In the genomic region with DNA sequence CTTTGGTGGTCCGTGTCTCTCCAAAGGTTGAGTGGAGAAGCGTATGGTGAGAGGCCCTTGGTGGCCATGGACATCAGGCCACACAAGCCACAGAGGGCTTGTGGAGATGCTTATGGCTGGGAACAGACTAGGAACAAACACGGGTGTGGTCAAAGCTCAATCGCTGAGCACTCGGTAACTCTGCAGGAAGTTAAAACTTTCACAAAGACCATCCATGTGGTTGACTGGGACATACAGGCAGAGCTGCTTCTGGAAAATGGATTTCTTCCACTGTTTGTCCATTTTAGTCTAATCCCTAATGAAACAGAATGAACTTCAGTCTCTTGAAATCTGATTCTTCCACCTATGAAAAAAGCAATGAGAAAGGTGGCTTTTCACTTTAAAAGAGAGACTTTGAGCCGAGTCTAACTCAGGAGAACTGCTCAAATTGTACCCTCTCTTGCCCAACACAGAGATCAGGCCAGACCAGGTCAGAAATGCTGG, we compare ENCODE assay signal across 31 cellular contexts. TPM values are rescaled to one million over a fixed set of nuclear protein-coding genes. Genes with fewer than 3 reads are reported as not detected.
"Had no signal": no experiment of that assay in that cellular context is flagged by ENCODE, and none has a peak within 500 bp of the region (broad histone marks: within the 10 kb centered on the region; RNA-seq: fewer than 3 reads in every experiment).

No MANE protein-coding gene starts in this region.

- H3K4me3 ChIP-seq: coronary artery, dorsolateral prefrontal cortex, gastrocnemius medialis had no signal

- ATAC-seq: activated CD4-positive, CD25-positive, alpha-beta regulatory T cell treated with anti-CD3 and anti-CD28 coated beads, Interleukin-2, amount 50 U/mL, for 24 hours; activated CD8-positive, alpha-beta T cell treated with anti-CD3 and anti-CD28 coated beads for 36 hours; activated naive CD4-positive, alpha-beta T cell treated with anti-CD3 and anti-CD28 coated beads, Interleukin-2, amount 50 U/mL, for 72 hours; esophagus mucosa; foreskin keratinocyte; gastrocnemius medialis; T-cell had no signal

- H3K27ac ChIP-seq: brain microvascular endothelial cell, coronary artery, dorsolateral prefrontal cortex, foreskin keratinocyte, gastrocnemius medialis, WERI-Rb-1 had no signal

- H3K27me3 ChIP-seq: brain microvascular endothelial cell, dorsolateral prefrontal cortex, foreskin keratinocyte, gastrocnemius medialis had no signal

- H3K4me1 Mint-ChIP-seq: activated naive CD8-positive, alpha-beta T cell treated with anti-CD3 and anti-CD28 coated beads, Interleukin-2, amount 10 ng/mL, durations not matched to agents 7 days and 5 days; central memory CD8-positive, alpha-beta T cell; endodermal cell had no signal

- H3K27ac Mint-ChIP-seq: activated B cell treated with CpG ODN at 0.5 μM for 24 hours; activated CD8-positive, alpha-beta T cell treated with anti-CD3 and anti-CD28 coated beads for 36 hours; activated naive CD4-positive, alpha-beta T cell treated with anti-CD3 and anti-CD28 coated beads, Interleukin-2, amount 50 U/mL, for 72 hours; activated naive CD8-positive, alpha-beta T cell treated with anti-CD3 and anti-CD28 coated beads, Interleukin-2, amount 10 ng/mL, durations not matched to agents 7 days and 5 days; dendritic cell treated with granulocyte-macrophage colony-stimulating factor and Interleukin-4, amounts not matched to agents 40 ng/mL and 50 ng/mL, for 4 days; endodermal cell; T-cell; T-helper 1 cell treated with Interleukin-12 subunit alpha and Interleukin-12 subunit beta and Interleukin-4 antibody, amounts not matched to agents 30 μg/mL and 1 μg/mL, for 36 hours; T-helper 2 cell treated with Interferon-gamma antibody and Interleukin-4, amounts not matched to agents 5 μg/mL and 100 μg/mL, for 36 hours had no signal

- H3K9me3 Mint-ChIP-seq: activated B cell treated with CpG ODN at 0.5 μM for 24 hours; activated naive CD4-positive, alpha-beta T cell treated with anti-CD3 and anti-CD28 coated beads, Interleukin-2, amount 10 ng/mL, durations not matched to agents 7 days and 5 days; activated naive CD4-positive, alpha-beta T cell treated with anti-CD3 and anti-CD28 coated beads, Interleukin-2, amount 50 U/mL, for 72 hours; activated naive CD8-positive, alpha-beta T cell treated with anti-CD3 and anti-CD28 coated beads, Interleukin-2, amount 10 ng/mL, durations not matched to agents 7 days and 5 days; central memory CD8-positive, alpha-beta T cell; dendritic cell treated with granulocyte-macrophage colony-stimulating factor and Interleukin-4, amounts not matched to agents 40 ng/mL and 50 ng/mL, for 4 days; T-cell; T-helper 1 cell treated with Interleukin-12 subunit alpha and Interleukin-12 subunit beta and Interleukin-4 antibody, amounts not matched to agents 30 μg/mL and 1 μg/mL, for 36 hours; T-helper 2 cell treated with Interferon-gamma antibody and Interleukin-4, amounts not matched to agents 5 μg/mL and 100 μg/mL, for 36 hours had no signal

- DNase-seq: activated B cell treated with CpG ODN at 0.5 μM for 24 hours; activated CD4-positive, alpha-beta T cell treated with anti-CD3 and anti-CD28 coated beads for 48 hours; activated CD4-positive, alpha-beta T cell treated with anti-CD3 and anti-CD28 coated beads, Interleukin-2, amount 50 U/mL, for 1 hour; activated CD4-positive, alpha-beta T cell treated with anti-CD3 and anti-CD28 coated beads, Interleukin-2, amount 50 U/mL, for 48 hours; activated CD8-positive, alpha-beta memory T cell treated with anti-CD3 and anti-CD28 coated beads for 24 hours; activated CD8-positive, alpha-beta T cell treated with anti-CD3 and anti-CD28 coated beads for 36 hours; activated gamma-delta T cell; activated naive CD4-positive, alpha-beta T cell; activated naive CD4-positive, alpha-beta T cell treated with anti-CD3 and anti-CD28 coated beads, Interleukin-2, amount 10 ng/mL, durations not matched to agents 7 days and 5 days; activated naive CD8-positive, alpha-beta T cell treated with anti-CD3 and anti-CD28 coated beads, Interleukin-2, amount 10 ng/mL, durations not matched to agents 7 days and 5 days; activated T-cell treated with anti-CD3 and anti-CD28 coated beads, Interleukin-2, amount 50 U/mL, for 48 hours; brain microvascular endothelial cell; dorsolateral prefrontal cortex; effector memory CD4-positive, alpha-beta T cell; endodermal cell; foreskin keratinocyte; gastrocnemius medialis; glutamatergic neuron; SW 1271; T-cell; T1000; WERI-Rb-1 had no signal

- H3K9me3 ChIP-seq: gastrocnemius medialis had no signal

- H3K4me3 Mint-ChIP-seq: activated B cell treated with CpG ODN at 0.5 μM for 24 hours; activated CD8-positive, alpha-beta T cell treated with anti-CD3 and anti-CD28 coated beads for 36 hours; activated naive CD4-positive, alpha-beta T cell treated with anti-CD3 and anti-CD28 coated beads, Interleukin-2, amount 10 ng/mL, durations not matched to agents 7 days and 5 days; activated naive CD8-positive, alpha-beta T cell treated with anti-CD3 and anti-CD28 coated beads, Interleukin-2, amount 10 ng/mL, durations not matched to agents 7 days and 5 days; central memory CD8-positive, alpha-beta T cell; dendritic cell treated with granulocyte-macrophage colony-stimulating factor and Interleukin-4, amounts not matched to agents 40 ng/mL and 50 ng/mL, for 4 days; endodermal cell; T-cell; T-helper 1 cell treated with Interleukin-12 subunit alpha and Interleukin-12 subunit beta and Interleukin-4 antibody, amounts not matched to agents 30 μg/mL and 1 μg/mL, for 36 hours; T-helper 2 cell treated with Interferon-gamma antibody and Interleukin-4, amounts not matched to agents 5 μg/mL and 100 μg/mL, for 36 hours had no signal

- H3K4me1 ChIP-seq: foreskin keratinocyte, gastrocnemius medialis had no signal

- H3K36me3 ChIP-seq: brain microvascular endothelial cell, gastrocnemius medialis had no signal

RNA-seq across cellular contexts. Expression of gene GDF7, which starts 17.7 kb away (rescaled TPM):
- total RNA-seq: activated CD8-positive, alpha-beta T cell treated with anti-CD3 and anti-CD28 coated beads for 36 hours; activated naive CD8-positive, alpha-beta T cell treated with anti-CD3 and anti-CD28 coated beads, Interleukin-2, amount 10 ng/mL, durations not matched to agents 7 days and 5 days; epithelial cell of proximal tubule; foreskin keratinocyte had no signal
